ENCODE assay signal across 8 cellular contexts in genomic region chr17:61928101-61928436, GRCh38. TPM values are rescaled to one million over a fixed set of nuclear protein-coding genes. Genes with fewer than 3 reads are reported as not detected.
DNase-seq lines count a peak whose midpoint lies in the region; ATAC-seq and TF ChIP-seq lines count a peak whose summit lies in the region.

No MANE protein-coding gene starts in this region.

- no peak for TF ChIP-seq RAD21 in SK-N-SH (IDR thresholded peaks at IDR 0.05; ENCODE audit: low read length)

- POLR2A ChIA-PET in SK-N-SH (lab: Yijun Ruan, JAX), result no interaction called here

- H3K79me2 ChIP-seq in SK-N-SH (ENCODE audit: insufficient read depth) (peaks cover 26% of the 10 kb centered on the region), SU-DHL-6 (ENCODE audit: insufficient read depth, low read length) (peaks cover 14% of the 10 kb centered on the region; the same call in 1 of the 2 replicates)

- peaks cover 5% of the 10 kb centered on the region for H3F3A ChIP-seq in SK-N-SH (replicated peaks; ENCODE audit: insufficient read depth)
- no peaks in the 10 kb centered on the region for H3F3A ChIP-seq in SU-DHL-6 (ENCODE audit: insufficient read depth)

- ATAC-seq in SK-N-SH treated with all-trans-retinoic acid at 6 μM for 48 hours (no peak), HG03521 (IDR thresholded peaks at IDR 0.05; ENCODE audit: unreplicated experiment) (no peak), HG03460 (IDR thresholded peaks at IDR 0.05; ENCODE audit: unreplicated experiment) (no peak)

- no peaks in the 10 kb centered on the region for H3K9me2 ChIP-seq in SK-N-SH
- H3K9me2 ChIP-seq in SU-DHL-6 (replicated peaks; ENCODE audit: insufficient read depth, low read length), result no peaks in the 10 kb centered on the region

- H2AFZ ChIP-seq in SK-N-SH (ENCODE audit: low read depth) (peak overlapping the region; percentile 87), SU-DHL-6 (ENCODE audit: low read depth, low read length, severe bottlenecking) (peak overlapping the region; percentile 80)

- H3K4me1 ChIP-seq in SK-N-SH (ENCODE audit: control insufficient read depth in 1 of 2, insufficient read depth in 2 of 2, low read depth in 1 of 2, low read length in 1 of 2), result peaks cover 0 to 8% of the 10 kb centered on the region in 2 experiments; a peak in 2 of 4 replicates
- peaks cover 18% of the 10 kb centered on the region for H3K4me1 ChIP-seq in stomach smooth muscle (ENCODE audit: control insufficient read depth, insufficient read depth, low read length)

- no peak for TF ChIP-seq CTCF in SK-N-SH (IDR thresholded peaks at IDR 0.05)
- no peak for TF ChIP-seq CTCF in SU-DHL-6 (IDR thresholded peaks at IDR 0.05; ENCODE audit: insufficient read depth, low read length, poor library complexity, severe bottlenecking)

- H3K27me3 ChIP-seq in SK-N-SH (ENCODE audit: insufficient read depth), result no peaks in the 10 kb centered on the region
- no peaks in the 10 kb centered on the region; the same call in 1 of the 2 replicates for H3K27me3 ChIP-seq in SU-DHL-6 (ENCODE audit: low read length)
- H3K27me3 ChIP-seq in stomach smooth muscle (ENCODE audit: control insufficient read depth in 1 of 2, insufficient read depth in 2 of 2, low read length in 2 of 2), result no peaks in the 10 kb centered on the region

- H3K9me3 ChIP-seq in SK-N-SH, result no peaks in the 10 kb centered on the region
- no peaks in the 10 kb centered on the region for H3K9me3 ChIP-seq in SU-DHL-6 (ENCODE audit: insufficient read depth, low read length)
- H3K9me3 ChIP-seq in stomach smooth muscle (ENCODE audit: control insufficient read depth in 2 of 2, low read length in 2 of 2), result no peaks in the 10 kb centered on the region

- H4K20me1 ChIP-seq in SK-N-SH (ENCODE audit: insufficient read depth) (no peaks in the 10 kb centered on the region), SU-DHL-6 (ENCODE audit: low read depth, low read length) (no peaks in the 10 kb centered on the region)

- H3K36me3 ChIP-seq in SK-N-SH (replicated peaks in 1 of 2; ENCODE audit: control insufficient read depth in 1 of 2, insufficient read depth in 2 of 2, low read length in 1 of 2), result peaks cover 14 to 20% of the 10 kb centered on the region in 2 experiments
- H3K36me3 ChIP-seq in SU-DHL-6 (ENCODE audit: low read length), result 0 out of 2 replicates have a peak, but pooled peaks cover 6% of the 10 kb centered on the region
- peaks cover 0 to 5% of the 10 kb centered on the region in 2 donors for H3K36me3 ChIP-seq in stomach smooth muscle (ENCODE audit: control insufficient read depth in 2 of 2, insufficient read depth in 2 of 2, low read length in 2 of 2)

- H3K27ac ChIP-seq in SK-N-SH (ENCODE audit: low read depth in 2 of 2, low read length in 1 of 2) (peak overlapping the region; percentile 76 to 84), SU-DHL-6 (ENCODE audit: low read depth, low read length) (no peak overlapping the region), stomach smooth muscle (ENCODE audit: low read length) (peak overlapping the region; percentile 90)

- H3K4me3 ChIP-seq in SK-N-SH (ENCODE audit: low read depth in 2 of 2, low read length in 1 of 2) (peak overlapping the region; percentile 80 to 82), SU-DHL-6 (ENCODE audit: insufficient read depth, low read length, poor library complexity, severe bottlenecking) (peak overlapping the region; percentile 81), stomach smooth muscle (ENCODE audit: low read length in 2 of 2) (peak overlapping the region; percentile 96 to 98)

- no peak; a peak in 1 of 4 replicates for TF ChIP-seq EP300 in SK-N-SH (IDR thresholded peaks at IDR 0.05; ENCODE audit: borderline replicate concordance in 1 of 2, low read depth in 1 of 2, low read length in 1 of 2)

- CTCF ChIA-PET in SK-N-SH (lab: Yijun Ruan, JAX), result interaction anchor here (1.0 kb wide), 1 partner anchor 10 kb away, joined by 3 read pairs; no protein-coding TSS in a partner anchor

- peak overlapping the region; percentile 86 for H3K4me2 ChIP-seq in SK-N-SH
- H3K4me2 ChIP-seq in SU-DHL-6 (ENCODE audit: low read depth, low read length, poor library complexity, severe bottlenecking), result peak overlapping the region; percentile 90

- WGBS in SK-N-SH (ENCODE audit: low lambda C conversion rate), result 53% methylated on average over 4 of the region's 4 CpGs

- H3K9ac ChIP-seq in SK-N-SH (peak overlapping the region; percentile 86; the same call in 1 of the 2 replicates), SU-DHL-6 (ENCODE audit: low read length) (peak overlapping the region; percentile 83), stomach smooth muscle (ENCODE audit: low read length in 2 of 2) (peak overlapping the region; percentile 76 to 96)

- no peak for DNase-seq in SK-N-SH
- DNase-seq in glomerular endothelial cell (ENCODE audit: extremely low read depth, low read depth, low spot score), result peak; percentile 4
- no peak for DNase-seq in NCI-H2029 treated with DMSO at 0.1 percent for 48 hours (lab: John Stamatoyannopoulos, UW)

TF ChIP-seq in SK-N-SH, 30 proteins besides CTCF, POLR2A, EP300 and RAD21:
- 0 out of 2 replicates have a peak, but pooled peaks have one; percentile 5 for TF ChIP-seq POLR2AphosphoS5 (IDR thresholded peaks at IDR 0.05; ENCODE audit: low read depth, low read length)
- TF ChIP-seq TEAD4 (IDR thresholded peaks at IDR 0.05; ENCODE audit: borderline replicate concordance, insufficient read depth), result no peak

TF ChIP-seq in SK-N-SH treated with all-trans-retinoic acid at 6 μM for 48 hours, 23 proteins besides CTCF, POLR2A, EP300 and RAD21:
- TF ChIP-seq ESRRG (CRISPR knock-in tag; IDR thresholded peaks at IDR 0.05), result no peak
- TF ChIP-seq ZFP30 (CRISPR knock-in tag; IDR thresholded peaks at IDR 0.05), result no peak
- TF ChIP-seq CSDC2 (CRISPR knock-in tag; IDR thresholded peaks at IDR 0.05), result no peak
- TF ChIP-seq PPARA (CRISPR knock-in tag; IDR thresholded peaks at IDR 0.05; ENCODE audit: borderline replicate concordance), result no peak
- no peak for TF ChIP-seq BACH2 (CRISPR knock-in tag; IDR thresholded peaks at IDR 0.05; ENCODE audit: borderline replicate concordance)
- no peak for TF ChIP-seq SNAI2 (CRISPR knock-in tag; IDR thresholded peaks at IDR 0.05)
- no peak for TF ChIP-seq ARNTL (CRISPR knock-in tag; IDR thresholded peaks at IDR 0.05; ENCODE audit: borderline replicate concordance, low read depth)
- TF ChIP-seq TOX (CRISPR knock-in tag; IDR thresholded peaks at IDR 0.05; ENCODE audit: borderline replicate concordance), result no peak
- no peak for TF ChIP-seq ZNF8 (CRISPR knock-in tag; IDR thresholded peaks at IDR 0.05)
- TF ChIP-seq CSRNP3 (CRISPR knock-in tag; IDR thresholded peaks at IDR 0.05), result no peak
- no peak for TF ChIP-seq OSR1 (CRISPR knock-in tag; IDR thresholded peaks at IDR 0.05)
- no peak for TF ChIP-seq ZFP3 (CRISPR knock-in tag; IDR thresholded peaks at IDR 0.05)
- no peak for TF ChIP-seq ZNF565 (CRISPR knock-in tag; conservative IDR thresholded peaks at IDR 0.05; ENCODE audit: low read depth)
- TF ChIP-seq TCF4 (CRISPR knock-in tag; IDR thresholded peaks at IDR 0.05; ENCODE audit: borderline replicate concordance), result no peak
- TF ChIP-seq CREB5 (CRISPR knock-in tag; IDR thresholded peaks at IDR 0.05; ENCODE audit: low read depth), result no peak
- no peak for TF ChIP-seq PATZ1 (CRISPR knock-in tag; IDR thresholded peaks at IDR 0.05; ENCODE audit: borderline replicate concordance)

RNA-seq across cellular contexts. Expression of gene INTS2, which starts 0.3 kb away (rescaled TPM):
- 6.7 and 10.8 TPM in 2 replicates for polyA plus RNA-seq in SK-N-SH (2012; rRNA removed)
- polyA plus RNA-seq in SK-N-SH (2012; cell fraction: cytosol; rRNA removed), result 7.7 and 8.9 TPM in 2 replicates
- polyA plus RNA-seq in SK-N-SH (2012; cell fraction: nucleus; rRNA removed), result 9.2 and 18.1 TPM in 2 replicates
- 10.3 and 11.0 TPM in 2 replicates for total RNA-seq in glomerular endothelial cell
